2 cellular contexts compared by ENCODE assay signal in genomic region chr16:81487301-81487720, GRCh38.
TF ChIP-seq lines count a peak whose summit lies in the region.

No MANE protein-coding gene starts in this region.

TF ChIP-seq in K562, 482 proteins besides CTCF, POLR2A, EP300 and RAD21 (continues in another document):
- TF ChIP-seq ZBTB33 (CRISPR knock-in tag; IDR thresholded peaks at IDR 0.05) (peak; percentile 84), SMARCC2 (IDR thresholded peaks at IDR 0.05; ENCODE audit: low read depth) (no peak), THAP7 (CRISPR knock-in tag; IDR thresholded peaks at IDR 0.05) (no peak), POLR2AphosphoS2 (IDR thresholded peaks at IDR 0.05; ENCODE audit: low read length) (no peak), GABPA (tag; conservative IDR thresholded peaks at IDR 0.05; ENCODE audit: low read depth) (no peak), ZNF277 (CRISPR knock-in tag; IDR thresholded peaks at IDR 0.05; ENCODE audit: borderline replicate concordance) (no peak), GATA2 (CRISPR knock-in tag; IDR thresholded peaks at IDR 0.05) (no peak), LEF1 (IDR thresholded peaks at IDR 0.05) (no peak), TEAD1 (CRISPR knock-in tag; IDR thresholded peaks at IDR 0.05) (no peak), ZNF668 (CRISPR knock-in tag; IDR thresholded peaks at IDR 0.05) (no peak), STAG1 (CRISPR knock-in tag; IDR thresholded peaks at IDR 0.05; ENCODE audit: borderline replicate concordance) (no peak), TRIM25 (IDR thresholded peaks at IDR 0.05; ENCODE audit: borderline replicate concordance) (no peak), BRF2 (IDR thresholded peaks at IDR 0.05; ENCODE audit: borderline replicate concordance, insufficient read depth, insufficient read length) (no peak), NCOA2 (IDR thresholded peaks at IDR 0.05; ENCODE audit: partially characterized antibody in 2 of 2) (no peak), CREB3 (tag; conservative IDR thresholded peaks at IDR 0.05; ENCODE audit: low read depth) (no peak), ZNF165 (CRISPR knock-in tag; IDR thresholded peaks at IDR 0.05; ENCODE audit: borderline replicate concordance) (no peak), CBX5 (IDR thresholded peaks at IDR 0.05; ENCODE audit: borderline replicate concordance, low read depth) (no peak)

TF ChIP-seq in HepG2, 621 proteins besides CTCF, POLR2A, EP300 and RAD21:
- TF ChIP-seq ZNF768 (CRISPR knock-in tag; IDR thresholded peaks at IDR 0.05) (peak; percentile 95), HNRNPL (IDR thresholded peaks at IDR 0.05; ENCODE audit: low read depth, low read length) (peak; percentile 60), KIAA2018 (CRISPR knock-in tag; IDR thresholded peaks at IDR 0.05; ENCODE audit: borderline replicate concordance) (no peak), ZBTB33 (CRISPR knock-in tag; IDR thresholded peaks at IDR 0.05) (peak; percentile 78; the same call in 1 of the 2 replicates)
